Comparison of ENCODE assay signal across 9 cellular contexts in the genomic region with DNA sequence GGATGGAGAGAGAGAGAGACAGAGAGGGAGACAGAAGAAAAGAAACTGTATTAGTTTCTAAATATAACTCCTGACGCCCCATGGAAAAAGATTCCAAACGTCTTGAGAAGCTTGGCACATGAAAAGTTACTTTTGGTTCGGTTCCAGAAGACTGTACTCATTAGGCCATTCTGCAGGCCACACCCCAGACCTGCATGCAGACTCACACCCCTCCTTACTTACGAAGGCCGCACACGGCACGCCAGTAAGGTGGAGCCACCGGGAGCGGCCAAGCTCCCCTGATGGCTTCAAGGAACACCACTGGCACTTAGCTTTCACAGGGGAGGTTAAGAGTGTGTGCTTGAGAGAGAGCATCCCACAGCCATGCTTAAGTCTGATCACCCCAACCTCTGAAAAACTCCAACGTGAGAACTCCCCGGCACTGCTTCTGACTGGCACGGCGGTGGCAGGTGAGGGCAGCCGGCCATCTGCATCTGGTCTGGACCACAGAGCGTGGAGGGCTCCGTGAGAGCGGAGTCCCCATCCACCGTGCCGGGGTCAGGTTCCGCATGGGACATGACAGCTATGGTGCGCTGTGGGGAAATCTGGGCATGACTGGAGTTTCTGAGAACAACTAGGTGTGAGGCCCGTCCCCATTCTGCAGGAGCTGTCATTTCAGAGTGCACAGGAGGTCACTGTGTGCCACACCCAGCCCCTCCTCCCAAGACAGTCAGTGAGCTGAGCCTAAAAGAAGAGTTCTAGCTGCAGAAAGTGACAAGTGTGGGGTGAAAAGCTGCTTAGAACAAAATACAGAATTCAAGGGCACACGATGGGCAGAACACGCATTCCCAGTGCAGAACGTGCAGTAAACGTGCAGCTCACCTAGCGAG.
DNase-seq lines count a peak whose midpoint lies in the region; ATAC-seq, FAIRE-seq and TF ChIP-seq lines count a peak whose summit lies in the region.
"Had no signal": no experiment of that assay in that cellular context is flagged by ENCODE, and none has a peak within 500 bp of the region (broad histone marks: within the 10 kb centered on the region; RNA-seq: fewer than 3 reads in every experiment).

No MANE protein-coding gene starts in this region.

- no peak overlapping the region for H3K4me3 ChIP-seq in mucosa of stomach (ENCODE audit: low read length)

- FAIRE-seq in GM12892 (lab: Jason Lieb, UNC): no peak

- peaks cover 46 to 69% of the 10 kb centered on the region in 2 donors for H3K36me3 Mint-ChIP-seq in activated naive CD4-positive, alpha-beta T cell treated with anti-CD3 and anti-CD28 coated beads, Interleukin-2, amount 50 U/mL, for 72 hours

- H3K9me3 ChIP-seq in mucosa of stomach (ENCODE audit: control insufficient read depth, low read length): no peaks in the 10 kb centered on the region

- H3K27ac Mint-ChIP-seq in activated naive CD4-positive, alpha-beta T cell treated with anti-CD3 and anti-CD28 coated beads, Interleukin-2, amount 50 U/mL, for 72 hours: peak overlapping the region; percentile 83 to 100

- no peaks in the 10 kb centered on the region for H3K27me3 ChIP-seq in mucosa of stomach (ENCODE audit: control insufficient read depth, insufficient read depth, low read length)

- H3K4me1 ChIP-seq in mucosa of stomach (ENCODE audit: control insufficient read depth, insufficient read depth, low read length): peaks cover 72% of the 10 kb centered on the region

- ATAC-seq in activated naive CD4-positive, alpha-beta T cell treated with anti-CD3 and anti-CD28 coated beads, Interleukin-2, amount 50 U/mL, for 72 hours: no peak
- ATAC-seq in HG03565 (IDR thresholded peaks at IDR 0.05; ENCODE audit: unreplicated experiment): no peak
- ATAC-seq in HG02970 (IDR thresholded peaks at IDR 0.05; ENCODE audit: low FRiP score, unreplicated experiment): no peak

- H3K9ac ChIP-seq in mucosa of stomach (ENCODE audit: low read length): peak overlapping the region; percentile 54

- H3K36me3 ChIP-seq in mucosa of stomach (ENCODE audit: control insufficient read depth, insufficient read depth, low read length): peaks cover 54% of the 10 kb centered on the region

- TF ChIP-seq POLR2A in GM12892 (IDR thresholded peaks at IDR 0.05; ENCODE audit: low read depth, low read length): no peak

- no peak for DNase-seq in activated naive CD4-positive, alpha-beta T cell treated with anti-CD3 and anti-CD28 coated beads, Interleukin-2, amount 50 U/mL, for 72 hours (ENCODE audit: low spot score in 2 of 2)
- DNase-seq in activated naive CD4-positive, alpha-beta T cell treated with Interleukin-2 at 50 U/mL for 16 hours: no peak
- peak; percentile 85 for DNase-seq in dedifferentiated amniotic fluid mesenchymal stem cell (ENCODE audit: extremely low spot score)
- peak; percentile 81 for DNase-seq in ureter (ENCODE audit: low spot score)
- no peak for DNase-seq in GM12892 (ENCODE audit: insufficient read length)
- DNase-seq: DMS79 had no signal

- no peaks in the 10 kb centered on the region for H3K9me3 Mint-ChIP-seq in activated naive CD4-positive, alpha-beta T cell treated with anti-CD3 and anti-CD28 coated beads, Interleukin-2, amount 50 U/mL, for 72 hours

Comparison
In these comparisons a context has a peak if more than half of its experiments do, and no peak if none do; other contexts are left out.
1. DNase-seq: peak in dedifferentiated amniotic fluid mesenchymal stem cell (single experiment) and ureter (single experiment); none in activated naive CD4-positive, alpha-beta T cell treated with anti-CD3 and anti-CD28 coated beads, Interleukin-2, amount 50 U/mL, for 72 hours (0 of 2), activated naive CD4-positive, alpha-beta T cell treated with Interleukin-2 at 50 U/mL for 16 hours (single experiment) and GM12892 (single experiment).